ENCODE assay signal across 22 cellular contexts in the genomic region with DNA sequence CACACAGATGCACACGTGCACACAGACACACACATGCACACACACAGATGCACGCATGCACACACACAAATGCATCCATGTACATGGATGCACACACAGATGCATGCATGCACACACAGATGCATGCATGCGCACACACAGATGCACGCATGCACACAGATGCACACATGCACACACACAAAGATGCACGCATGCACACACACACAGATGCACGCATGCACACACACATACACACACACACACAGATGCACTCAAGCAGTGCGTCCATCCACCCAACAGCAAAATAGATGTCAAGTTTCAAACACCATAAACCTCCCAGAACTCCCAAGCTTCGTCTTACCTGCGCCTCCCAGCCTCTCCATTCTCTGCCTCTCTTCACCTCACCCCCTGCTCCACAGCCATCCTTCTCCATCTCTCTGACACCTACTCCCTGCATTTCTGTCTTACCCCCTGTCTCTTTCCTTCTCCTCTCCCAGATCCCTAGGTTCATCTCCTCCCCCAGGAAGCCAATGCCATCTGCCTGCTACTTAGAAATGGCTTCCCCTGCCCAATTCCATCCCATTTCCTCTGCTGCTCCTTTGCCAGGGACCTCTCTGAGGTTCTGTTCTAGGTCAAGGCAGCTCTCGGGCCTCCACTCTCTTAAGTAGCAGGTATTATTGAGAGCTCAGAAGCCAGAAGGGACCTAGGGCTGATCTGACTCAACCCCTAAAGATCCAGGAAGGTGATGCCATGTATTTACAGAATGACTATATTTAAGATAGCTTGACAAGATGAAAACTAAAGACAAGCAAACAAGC.
A peak's percentile ranks its signal among the peaks of the same experiment; 100 is the strongest.
DNase-seq lines count a peak whose midpoint lies in the region; ATAC-seq and TF ChIP-seq lines count a peak whose summit lies in the region.
"Had no signal": no experiment of that assay in that cellular context is flagged by ENCODE, and none has a peak within 500 bp of the region (broad histone marks: within the 10 kb centered on the region; RNA-seq: fewer than 3 reads in every experiment).

No MANE protein-coding gene starts in this region.

- H2BK12ac ChIP-seq in neuronal stem cell (ENCODE audit: low read length), result no peak overlapping the region

- POLR2A ChIA-PET in PC-9 (lab: Charles Lee; ENCODE audit: unreplicated experiment), result no interaction called here
- POLR2A ChIA-PET in A673 (lab: Charles Lee; ENCODE audit: low non-redundant PET), result no interaction called here

- no peaks in the 10 kb centered on the region for H3K79me2 ChIP-seq in PC-9 (ENCODE audit: low read depth)
- no peaks in the 10 kb centered on the region for H3K79me2 ChIP-seq in MM.1S (ENCODE audit: low read length)

- peaks cover 19% of the 10 kb centered on the region; the same call in 1 of the 2 replicates for H3K27me3 ChIP-seq in PC-9 (ENCODE audit: insufficient read depth, low read depth)
- H3K27me3 ChIP-seq in neuronal stem cell (ENCODE audit: control insufficient read depth in 3 of 3, insufficient read depth in 3 of 3, low read depth in 1 of 3, low read length in 3 of 3), result no peaks in the 10 kb centered on the region
- H3K27me3 ChIP-seq in MM.1S (replicated peaks; ENCODE audit: insufficient read depth, low read length), result no peaks in the 10 kb centered on the region
- H3K27me3 ChIP-seq in A673 (replicated peaks; ENCODE audit: insufficient read depth, low read depth, low read length, poor library complexity), result no peaks in the 10 kb centered on the region
- H3K27me3 ChIP-seq in upper lobe of right lung, result no peaks in the 10 kb centered on the region

- H3K4ac ChIP-seq in neuronal stem cell (ENCODE audit: low read length), result peak overlapping the region; percentile 87

- H3F3A ChIP-seq in PC-9 (ENCODE audit: insufficient read depth, low read depth) (peaks cover 9% of the 10 kb centered on the region; the same call in 1 of the 2 replicates), MM.1S (ENCODE audit: insufficient read depth, low read length) (no peaks in the 10 kb centered on the region)

- H3K9me2 ChIP-seq in PC-9 (ENCODE audit: insufficient read depth), result no peaks in the 10 kb centered on the region
- H3K9me2 ChIP-seq in MM.1S (replicated peaks; ENCODE audit: insufficient read depth, low read length), result no peaks in the 10 kb centered on the region

- BruUV-seq in PC-9 (replicated peaks; lab: Mats Ljungman, UMichigan), result no TSS peak
- BruUV-seq in A673 (replicated peaks; lab: Mats Ljungman, UMichigan), result no TSS peak

- H3K27ac ChIP-seq in PC-9 (peak overlapping the region; percentile 56), epithelial cell of prostate (no peak overlapping the region), neuronal stem cell (replicated peaks; ENCODE audit: low read length) (no peak overlapping the region), MM.1S (ENCODE audit: low read length) (no peak overlapping the region), A673 (ENCODE audit: low read depth, low read length, poor library complexity, severe bottlenecking) (no peak overlapping the region), upper lobe of right lung (no peak overlapping the region)
- H3K27ac ChIP-seq: C4-2B had no signal

- H2BK15ac ChIP-seq in neuronal stem cell (ENCODE audit: low read length), result no peak overlapping the region

- no peaks in the 10 kb centered on the region for H3K9me3 ChIP-seq in PC-9 (ENCODE audit: insufficient read depth, low read depth)
- peaks cover 0 to 4% of the 10 kb centered on the region in 2 donors for H3K9me3 ChIP-seq in neuronal stem cell (replicated peaks in 1 of 2; ENCODE audit: control insufficient read depth in 2 of 2, insufficient read depth in 1 of 2, low read depth in 1 of 2, low read length in 2 of 2)
- H3K9me3 ChIP-seq in MM.1S (replicated peaks; ENCODE audit: insufficient read depth, low read length), result no peaks in the 10 kb centered on the region
- no peaks in the 10 kb centered on the region for H3K9me3 ChIP-seq in A673 (ENCODE audit: low read depth, low read length, poor library complexity, severe bottlenecking)
- H3K9me3 ChIP-seq in upper lobe of right lung, result no peaks in the 10 kb centered on the region
- H3K9me3 ChIP-seq: Caco-2 had no signal

- no peak overlapping the region for H2BK5ac ChIP-seq in neuronal stem cell (ENCODE audit: low read length)

- ATAC-seq in upper lobe of right lung, result no peak
- ATAC-seq: CD8-positive, alpha-beta T cell had no signal

- peak; percentile 29 for DNase-seq in Daoy (ENCODE audit: low read depth)
- peak in 1 of 2 experiments; percentile 82 for DNase-seq in PC-9
- DNase-seq in epithelial cell of prostate (ENCODE audit: low read depth, low spot score), result peak; percentile 22
- DNase-seq in neuronal stem cell (ENCODE audit: low spot score), result no peak
- DNase-seq in MM.1S, result no peak
- no peak for DNase-seq in A673 (ENCODE audit: low spot score)
- DNase-seq in upper lobe of right lung, result no peak
- no peak for DNase-seq in hepatic stellate cell (ENCODE audit: low spot score)
- DNase-seq: Caco-2; CD8-positive, alpha-beta T cell; EL; GF-D8; H9; HFFc6; KBM-7; NCI-H1105 treated with DMSO at 0.1 percent for 48 hours; NCI-H146; NCI-H2029; NCI-H446; NCI-H774; SHP77 had no signal

- intact Hi-C loops in PC-9 (cut with micrococcal nuclease; ENCODE audit: unreplicated experiment) (no loop called here), A673 (cut with micrococcal nuclease; ENCODE audit: unreplicated experiment) (no loop called here), upper lobe of right lung (cut with DNase I) (no loop called here)

- H3K4me2 ChIP-seq in PC-9 (peak overlapping the region; percentile 6; the same call in 1 of the 2 replicates), neuronal stem cell (ENCODE audit: insufficient read depth, low read length, poor library complexity, severe bottlenecking) (no peak overlapping the region), MM.1S (ENCODE audit: low read depth, low read length) (no peak overlapping the region)

- H3K23ac ChIP-seq in neuronal stem cell (ENCODE audit: low read depth, low read length, poor library complexity), result peak overlapping the region; percentile 90

- H3K9ac ChIP-seq in neuronal stem cell (ENCODE audit: low read depth, low read length, poor library complexity) (peak overlapping the region; percentile 68), MM.1S (ENCODE audit: low read length) (no peak overlapping the region)

- H2AFZ ChIP-seq in PC-9 (no peak overlapping the region), neuronal stem cell (ENCODE audit: low read length) (no peak overlapping the region), MM.1S (ENCODE audit: low read length) (no peak overlapping the region)

- H4K91ac ChIP-seq in neuronal stem cell (ENCODE audit: low read depth, low read length, poor library complexity), result peak overlapping the region; percentile 40

- H2AK5ac ChIP-seq in neuronal stem cell (ENCODE audit: low read depth, low read length), result no peak overlapping the region

- H3K36me3 ChIP-seq in PC-9 (ENCODE audit: low read depth), result no peaks in the 10 kb centered on the region
- H3K36me3 ChIP-seq in neuronal stem cell (replicated peaks in 1 of 2; ENCODE audit: control insufficient read depth in 2 of 2, insufficient read depth in 2 of 2, low read length in 2 of 2), result peaks cover 0 to 2% of the 10 kb centered on the region in 2 donors
- no peaks in the 10 kb centered on the region for H3K36me3 ChIP-seq in MM.1S (replicated peaks; ENCODE audit: insufficient read depth, low read length)
- no peaks in the 10 kb centered on the region for H3K36me3 ChIP-seq in A673 (ENCODE audit: insufficient read depth, low read length, poor library complexity, severe bottlenecking)
- H3K36me3 ChIP-seq in upper lobe of right lung, result no peaks in the 10 kb centered on the region

- TF ChIP-seq CTCF in PC-9 (conservative IDR thresholded peaks at IDR 0.05) (no peak), MM.1S (IDR thresholded peaks at IDR 0.05; ENCODE audit: low read length) (no peak), A673 (conservative IDR thresholded peaks at IDR 0.05; ENCODE audit: low read depth, low read length) (no peak), upper lobe of right lung (IDR thresholded peaks at IDR 0.05) (no peak)

- H3K4me3 ChIP-seq in PC-9, result no peak overlapping the region
- peak overlapping the region in 1 of 2 donors; percentile 70 for H3K4me3 ChIP-seq in neuronal stem cell (ENCODE audit: low read length in 2 of 2)
- H3K4me3 ChIP-seq in MM.1S (ENCODE audit: low read length), result no peak overlapping the region
- no peak overlapping the region for H3K4me3 ChIP-seq in A673 (ENCODE audit: low read depth, low read length, poor library complexity, severe bottlenecking)
- no peak overlapping the region for H3K4me3 ChIP-seq in upper lobe of right lung

- no peak overlapping the region for H2BK120ac ChIP-seq in neuronal stem cell (ENCODE audit: low read depth, low read length)

- H4K20me1 ChIP-seq in PC-9 (ENCODE audit: insufficient read depth) (no peaks in the 10 kb centered on the region), MM.1S (ENCODE audit: insufficient read depth, low read length) (no peaks in the 10 kb centered on the region)

- no CpG with 5 or more reads among the region's 10 CpGs for WGBS in neuronal stem cell (ENCODE audit: extremely low coverage in 2 of 2, insufficient read length in 2 of 2, insufficient replicate concordance in 1 of 2), 2 donors

- H3K4me1 ChIP-seq in PC-9 (replicated peaks; ENCODE audit: insufficient read depth), result peaks cover 43% of the 10 kb centered on the region
- H3K4me1 ChIP-seq in neuronal stem cell (ENCODE audit: control insufficient read depth in 2 of 2, insufficient read depth in 1 of 2, low read depth in 1 of 2, low read length in 2 of 2), result peaks cover 0 to 10% of the 10 kb centered on the region in 2 donors
- H3K4me1 ChIP-seq in MM.1S (ENCODE audit: low read length), result no peaks in the 10 kb centered on the region
- no peaks in the 10 kb centered on the region for H3K4me1 ChIP-seq in A673 (ENCODE audit: insufficient read depth, low read length, poor library complexity, severe bottlenecking)
- H3K4me1 ChIP-seq in upper lobe of right lung, result no peaks in the 10 kb centered on the region
- H3K4me1 ChIP-seq: Caco-2 had no signal

- H3K14ac ChIP-seq in neuronal stem cell (ENCODE audit: low read length), result peak overlapping the region; percentile 47

- CTCF ChIA-PET in PC-9 (lab: Charles Lee) (no interaction called here), A673 (lab: Charles Lee) (no interaction called here)

- peaks cover 2% of the 10 kb centered on the region for H3K79me1 ChIP-seq in neuronal stem cell (ENCODE audit: low read depth, low read length)

- peak overlapping the region; percentile 67 for H3K18ac ChIP-seq in neuronal stem cell (ENCODE audit: low read length)

- no peak overlapping the region for H4K8ac ChIP-seq in neuronal stem cell (ENCODE audit: low read depth, low read length)

Comparison
In these comparisons a context has a peak if more than half of its experiments do, and no peak if none do; other contexts are left out.
1. DNase-seq: peak in Daoy (single experiment) and epithelial cell of prostate (single experiment); none in neuronal stem cell (single experiment), MM.1S (single experiment), A673 (single experiment), upper lobe of right lung (single experiment) and hepatic stellate cell (single experiment).